8 cellular contexts compared by ENCODE assay signal in genomic region chr1:59432531-59433439, GRCh38.
DNase-seq lines count a peak whose midpoint lies in the region; ATAC-seq and TF ChIP-seq lines count a peak whose summit lies in the region.

No MANE protein-coding gene starts in this region.

- no peak overlapping the region for H3K27ac Mint-ChIP-seq in activated CD8-positive, alpha-beta memory T cell treated with anti-CD3 and anti-CD28 coated beads, Interleukin-2, amount 10 ng/mL, durations not matched to agents 7 days and 5 days
- H3K27ac Mint-ChIP-seq in T-cell: no peak overlapping the region

- CTCF ChIA-PET in activated CD8-positive, alpha-beta memory T cell treated with anti-CD3 and anti-CD28 coated beads, Interleukin-2, amount 10 ng/mL, durations not matched to agents 7 days and 5 days (lab: Charles Lee): interaction anchor here (0.7 kb wide), 1 partner anchor 9 kb away, joined by 3 read pairs; no protein-coding TSS in a partner anchor
- CTCF ChIA-PET in T-cell (lab: Charles Lee): no interaction called here

- H3K4me1 Mint-ChIP-seq in activated CD8-positive, alpha-beta memory T cell treated with anti-CD3 and anti-CD28 coated beads, Interleukin-2, amount 10 ng/mL, durations not matched to agents 7 days and 5 days: peaks cover 20% of the 10 kb centered on the region
- no peaks in the 10 kb centered on the region for H3K4me1 Mint-ChIP-seq in T-cell

- H3K36me3 Mint-ChIP-seq in activated CD8-positive, alpha-beta memory T cell treated with anti-CD3 and anti-CD28 coated beads, Interleukin-2, amount 10 ng/mL, durations not matched to agents 7 days and 5 days: peaks cover 3% of the 10 kb centered on the region
- H3K36me3 Mint-ChIP-seq in T-cell: no peaks in the 10 kb centered on the region

- POLR2A ChIA-PET in T-cell (lab: Charles Lee): no interaction called here

- ATAC-seq in GM19467 (IDR thresholded peaks at IDR 0.05; ENCODE audit: unreplicated experiment) (peak; percentile 95), HG03196 (IDR thresholded peaks at IDR 0.05; ENCODE audit: unreplicated experiment) (peak; percentile 96), T-cell (replicated peaks in 1 of 4) (no peak)
- no peak for ATAC-seq in activated CD8-positive, alpha-beta memory T cell treated with anti-CD3 and anti-CD28 coated beads, Interleukin-2, amount 10 ng/mL, durations not matched to agents 7 days and 5 days

- no peak overlapping the region for H3K4me3 Mint-ChIP-seq in activated CD8-positive, alpha-beta memory T cell treated with anti-CD3 and anti-CD28 coated beads, Interleukin-2, amount 10 ng/mL, durations not matched to agents 7 days and 5 days
- H3K4me3 Mint-ChIP-seq in T-cell: no peak overlapping the region

- TF ChIP-seq CTCF in hepatocyte (IDR thresholded peaks at IDR 0.05; ENCODE audit: poor library complexity): no peak

- peak overlapping the region; percentile 42; the same call in 1 of the 2 replicates for H3K4me3 ChIP-seq in GM08714 (ENCODE audit: low read length)
- no peak overlapping the region for H3K4me3 ChIP-seq in hepatocyte

- H3K79me2 ChIP-seq in hepatocyte: no peaks in the 10 kb centered on the region

- no peaks in the 10 kb centered on the region for H3K9me3 Mint-ChIP-seq in activated CD8-positive, alpha-beta memory T cell treated with anti-CD3 and anti-CD28 coated beads, Interleukin-2, amount 10 ng/mL, durations not matched to agents 7 days and 5 days (ENCODE audit: low read depth)
- no peaks in the 10 kb centered on the region for H3K9me3 Mint-ChIP-seq in T-cell

- H3K27me3 Mint-ChIP-seq in activated CD8-positive, alpha-beta memory T cell treated with anti-CD3 and anti-CD28 coated beads, Interleukin-2, amount 10 ng/mL, durations not matched to agents 7 days and 5 days: no peaks in the 10 kb centered on the region
- H3K27me3 Mint-ChIP-seq in T-cell: no peaks in the 10 kb centered on the region

- H3K27ac ChIP-seq in hepatocyte: peak overlapping the region; percentile 91

- H3K9me3 ChIP-seq in hepatocyte (ENCODE audit: low read depth): no peaks in the 10 kb centered on the region

- no peaks in the 10 kb centered on the region for H3K9me2 ChIP-seq in hepatocyte (replicated peaks; ENCODE audit: insufficient read depth)

- peak; percentile 39 for DNase-seq in hepatocyte (ENCODE audit: low spot score)
- DNase-seq in NCI-H128 (lab: John Stamatoyannopoulos, UW; ENCODE audit: unreplicated experiment): no peak
- DNase-seq in activated CD8-positive, alpha-beta memory T cell treated with anti-CD3 and anti-CD28 coated beads, Interleukin-2, amount 10 ng/mL, durations not matched to agents 7 days and 5 days: no peak
- DNase-seq in T-cell: no peak
- DNase-seq in DMS79 (lab: John Stamatoyannopoulos, UW): no peak

- no peaks in the 10 kb centered on the region for H3K36me3 ChIP-seq in hepatocyte (replicated peaks; ENCODE audit: insufficient read depth, low read depth)

- no peaks in the 10 kb centered on the region for H4K20me1 ChIP-seq in hepatocyte (ENCODE audit: insufficient read depth, poor library complexity, severe bottlenecking)

- 77% methylated on average over 6 of the region's 6 CpGs for WGBS in hepatocyte (ENCODE audit: low lambda C conversion rate, missing lambda C conversion rate)

- no peak overlapping the region for H2AFZ ChIP-seq in hepatocyte

- H3K27me3 ChIP-seq in hepatocyte: no peaks in the 10 kb centered on the region

- peaks cover 16% of the 10 kb centered on the region for H3K4me1 ChIP-seq in hepatocyte (ENCODE audit: insufficient read depth)

- peak overlapping the region; percentile 21 for H3K4me2 ChIP-seq in hepatocyte

Comparison
In these comparisons a context has a peak if more than half of its experiments do, and no peak if none do; other contexts are left out.
1. ATAC-seq: peak in GM19467 (single experiment) and HG03196 (single experiment); none in activated CD8-positive, alpha-beta memory T cell treated with anti-CD3 and anti-CD28 coated beads, Interleukin-2, amount 10 ng/mL, durations not matched to agents 7 days and 5 days (single experiment) and T-cell (0 of 4).